ENCODE assay signal across 6 cellular contexts in the genomic region with DNA sequence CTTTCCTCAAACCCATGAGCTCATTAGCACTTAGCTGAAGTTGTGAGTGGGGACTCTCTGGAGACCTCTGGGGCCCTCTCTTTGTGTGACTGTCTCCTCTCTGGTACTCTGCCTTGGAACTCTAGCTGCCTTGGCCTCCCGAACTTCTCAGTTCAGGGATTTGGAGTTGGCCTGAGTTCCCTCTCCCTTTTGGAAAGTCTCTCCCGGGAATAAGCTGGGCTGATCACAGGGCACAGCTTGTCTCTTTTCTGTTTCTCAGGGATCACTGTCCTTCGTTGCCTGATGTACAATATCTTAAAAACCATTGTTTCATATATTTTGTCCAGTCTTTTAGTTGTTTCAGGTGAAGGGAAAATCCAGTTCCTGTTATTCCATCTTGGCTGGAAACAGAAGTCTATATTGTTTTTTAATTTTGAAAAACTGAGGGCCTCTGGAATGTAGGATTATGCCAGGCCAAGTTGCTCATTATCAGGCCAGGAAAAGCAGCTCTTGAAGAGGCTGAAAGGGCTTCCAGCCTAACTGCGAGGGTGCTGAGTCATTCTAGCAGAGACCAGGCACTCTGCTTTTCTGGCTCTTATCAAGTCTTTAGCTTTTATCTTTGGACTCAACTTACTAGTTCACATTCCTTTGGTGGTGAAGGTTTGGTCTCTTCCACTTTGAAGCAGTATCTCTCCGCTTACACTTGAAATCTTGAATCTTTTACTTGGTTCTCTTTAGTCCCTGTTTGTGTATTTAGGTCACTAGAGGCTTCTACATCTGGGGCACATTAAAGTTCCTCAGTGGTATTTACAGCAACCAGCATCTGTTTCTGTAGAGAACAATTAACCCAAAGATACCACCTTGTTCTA. TPM values are rescaled to one million over a fixed set of nuclear protein-coding genes. Genes with fewer than 3 reads are reported as not detected.
DNase-seq lines count a peak whose midpoint lies in the region; TF ChIP-seq lines count a peak whose summit lies in the region.

No MANE protein-coding gene starts in this region.

- peaks cover 19% of the 10 kb centered on the region for H3K4me1 Mint-ChIP-seq in CD14-positive monocyte

- H3K4me3 Mint-ChIP-seq in CD14-positive monocyte, result no peak overlapping the region

- peaks cover 0 to 1% (median 0%) of the 10 kb centered on the region in 7 donors for H3K9me3 Mint-ChIP-seq in CD14-positive monocyte

- intact Hi-C loops in CD14-positive monocyte (cut with micrococcal nuclease), result no loop called here

- H3K36me3 Mint-ChIP-seq in CD14-positive monocyte, result no peaks in the 10 kb centered on the region

- H3K27me3 Mint-ChIP-seq in CD14-positive monocyte (ENCODE audit: low read depth in 3 of 3), result no peaks in the 10 kb centered on the region

- H3K27ac Mint-ChIP-seq in CD14-positive monocyte, result peak overlapping the region in 2 of 7 donors; percentile 30 to 50

- DNase-seq in DMS53 treated with DMSO at 0.1 percent for 48 hours (lab: John Stamatoyannopoulos, UW; ENCODE audit: unreplicated experiment), result peak; percentile 35
- DNase-seq in iPS-NIHi11 (ENCODE audit: low spot score), result peak; percentile 29
- no peak for DNase-seq in NCI-H446 treated with DMSO at 0.1 percent for 48 hours (lab: John Stamatoyannopoulos, UW)
- DNase-seq in CD14-positive monocyte (ENCODE audit: low spot score), result no peak
- DNase-seq in G401 (ENCODE audit: low spot score), result no peak

- TF ChIP-seq CTCF in CD14-positive monocyte (IDR thresholded peaks at IDR 0.05), result no peak

- in situ Hi-C loops in G401 (cut with HindIII; ENCODE audit: low sequenced_read_pairs), result no loop called here

TF ChIP-seq in PFSK-1, 5 proteins besides CTCF, POLR2A, EP300 and RAD21:
- TF ChIP-seq TAF1 (IDR thresholded peaks at IDR 0.05; ENCODE audit: borderline replicate concordance, insufficient read depth, low read length) (peak; percentile 30; the same call in 1 of the 2 replicates), POLR2AphosphoS5 (IDR thresholded peaks at IDR 0.05; ENCODE audit: low read depth, low read length) (no peak)

RNA-seq across cellular contexts. Expression of a gene that starts 8.4 kb away (rescaled TPM):
- 53.1 TPM for polyA plus RNA-seq in PFSK-1 (2012; ENCODE audit: insufficient read length, low read depth)
- polyA plus RNA-seq in CD14-positive monocyte, result 10 to 100 TPM in 1 of 2 donors, 1 to 10 TPM in 1; 9.1 to 15.8 TPM
- 117 and 144 TPM in 2 replicates for total RNA-seq in G401 (2014; rRNA removed; shearing (Covaris generic))

RNA-seq across cellular contexts. Expression of a gene that starts 44.6 kb away (rescaled TPM):
- polyA plus RNA-seq in PFSK-1 (2012; ENCODE audit: insufficient read length, low read depth), result 0.50 TPM
- polyA plus RNA-seq in CD14-positive monocyte, result not detected
- total RNA-seq in G401 (2014; rRNA removed; shearing (Covaris generic)), result 1.3 TPM in 1 of 2 replicates, not detected in the other

RNA-seq across cellular contexts. Expression of a gene that starts 44.7 kb away (rescaled TPM):
- 53.2 TPM for polyA plus RNA-seq in PFSK-1 (2012; ENCODE audit: insufficient read length, low read depth)
- polyA plus RNA-seq in CD14-positive monocyte, result 100 to 1,000 TPM in 1 of 2 donors, 10 to 100 TPM in 1; 92.1 to 113 TPM
- 94.5 and 116 TPM in 2 replicates for total RNA-seq in G401 (2014; rRNA removed; shearing (Covaris generic))

RNA-seq across cellular contexts. Expression of a gene that starts 54.1 kb away (rescaled TPM):
- 19.7 TPM for polyA plus RNA-seq in PFSK-1 (2012; ENCODE audit: insufficient read length, low read depth)
- 10 to 100 TPM; 17.1 to 24.6 TPM for polyA plus RNA-seq in CD14-positive monocyte
- total RNA-seq in G401 (2014; rRNA removed; shearing (Covaris generic)), result 11.3 and 13.7 TPM in 2 replicates

Comparison
In these comparisons a context has a peak if more than half of its experiments do, and no peak if none do; other contexts are left out.
1. DNase-seq: peak in DMS53 treated with DMSO at 0.1 percent for 48 hours (single experiment) and iPS-NIHi11 (single experiment); none in NCI-H446 treated with DMSO at 0.1 percent for 48 hours (single experiment), CD14-positive monocyte (single experiment) and G401 (single experiment).